In the genomic region with DNA sequence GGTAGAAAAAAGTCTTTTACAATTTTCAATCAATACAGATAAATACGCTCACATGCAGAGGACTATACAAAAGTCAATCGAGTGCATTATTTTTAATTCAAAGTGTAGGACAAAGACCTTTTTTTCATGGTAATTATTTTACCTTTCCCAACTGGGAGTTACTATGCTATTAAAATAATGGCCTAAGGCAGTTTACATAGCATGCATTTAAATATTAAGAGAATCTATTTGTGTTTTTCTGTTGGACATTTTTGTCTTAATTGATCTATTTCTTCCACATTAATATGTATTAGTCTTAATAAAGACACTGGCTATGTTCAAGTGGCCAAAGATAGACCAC, we compare ENCODE assay signal across 30 cellular contexts.
"Had no signal": no experiment of that assay in that cellular context is flagged by ENCODE, and none has a peak within 500 bp of the region (broad histone marks: within the 10 kb centered on the region; RNA-seq: fewer than 3 reads in every experiment).

No MANE protein-coding gene starts in this region.

- DNase-seq: activated CD4-positive, alpha-beta memory T cell treated with anti-CD3 and anti-CD28 coated beads, Interleukin-2, amount 10 ng/mL, durations not matched to agents 7 days and 5 days; activated CD4-positive, alpha-beta T cell treated with anti-CD3 and anti-CD28 coated beads for 1 hour; activated CD4-positive, alpha-beta T cell treated with anti-CD3 and anti-CD28 coated beads for 4 hours; activated CD4-positive, alpha-beta T cell treated with anti-CD3 and anti-CD28 coated beads, Interleukin-2, amount 10 ng/mL, durations not matched to agents 7 days and 5 days; activated CD4-positive, alpha-beta T cell treated with anti-CD3 and anti-CD28 coated beads, Interleukin-2, amount 50 U/mL, for 4 hours; activated CD8-positive, alpha-beta memory T cell treated with anti-CD3 and anti-CD28 coated beads, Interleukin-2, amount 10 ng/mL, durations not matched to agents 7 days and 5 days; activated CD8-positive, alpha-beta memory T cell treated with anti-CD3 and anti-CD28 coated beads, Interleukin-2, amount 50 U/mL, for 4 hours; activated effector memory CD4-positive, alpha-beta T cell treated with anti-CD3 and anti-CD28 coated beads, Interleukin-2, amount 50 U/mL, for 16 hours; activated naive CD4-positive, alpha-beta T cell treated with anti-CD3 and anti-CD28 coated beads for 36 hours; activated T-cell treated with anti-CD3 and anti-CD28 coated beads, Interleukin-2, amount 50 U/mL, for 1 hour; activated T-cell treated with anti-CD3 and anti-CD28 coated beads, Interleukin-2, amount 50 U/mL, for 48 hours; adrenal gland; amygdala; aorta; body of pancreas; caudate nucleus; cortex of kidney; dermis blood vessel endothelial cell; effector CD4-positive, alpha-beta T cell; effector memory CD8-positive, alpha-beta T cell; erythroblast; foreskin keratinocyte; gastrocnemius medialis; glutamatergic neuron; heart left ventricle; T-helper 2 cell had no signal

- H3K36me3 Mint-ChIP-seq: activated CD8-positive, alpha-beta memory T cell treated with anti-CD3 and anti-CD28 coated beads, Interleukin-2, amount 10 ng/mL, durations not matched to agents 7 days and 5 days; activated naive CD4-positive, alpha-beta T cell treated with anti-CD3 and anti-CD28 coated beads, Interleukin-2, amount 50 U/mL, for 24 hours; WTC11 had no signal

- H3K27me3 Mint-ChIP-seq: activated naive CD4-positive, alpha-beta T cell treated with anti-CD3 and anti-CD28 coated beads, Interleukin-2, amount 50 U/mL, for 24 hours had no signal

- H3K27ac Mint-ChIP-seq: activated CD4-positive, alpha-beta memory T cell treated with anti-CD3 and anti-CD28 coated beads, Interleukin-2, amount 10 ng/mL, durations not matched to agents 7 days and 5 days; activated CD4-positive, alpha-beta T cell treated with anti-CD3 and anti-CD28 coated beads, Interleukin-2, amount 10 ng/mL, durations not matched to agents 7 days and 5 days; activated CD8-positive, alpha-beta memory T cell treated with anti-CD3 and anti-CD28 coated beads, Interleukin-2, amount 10 ng/mL, durations not matched to agents 7 days and 5 days; activated T-helper 1 cell treated with anti-CD3 and anti-CD28 coated beads, Interleukin-12 subunit alpha, Interleukin-12 subunit beta, Interleukin-2, Interleukin-4 antibody, amounts not matched to agents 30 ng/mL and 10 ng/mL and 1 ng/mL, durations not matched to agents 14 hours and 24 hours and 36 hours; activated T-helper 2 cell treated with anti-CD3 and anti-CD28 coated beads, Interferon-gamma antibody, Interleukin-2, Interleukin-4, amounts not matched to agents 10 μg/mL and 5 μg/mL and 100 μg/mL, durations not matched to agents 14 hours and 24 hours and 36 hours; effector memory CD8-positive, alpha-beta T cell; WTC11 had no signal

- H3K4me1 Mint-ChIP-seq: activated CD4-positive, alpha-beta memory T cell treated with anti-CD3 and anti-CD28 coated beads, Interleukin-2, amount 10 ng/mL, durations not matched to agents 7 days and 5 days had no signal

- ATAC-seq: activated CD8-positive, alpha-beta memory T cell treated with anti-CD3 and anti-CD28 coated beads, Interleukin-2, amount 10 ng/mL, durations not matched to agents 7 days and 5 days; body of pancreas; effector memory CD8-positive, alpha-beta T cell; foreskin keratinocyte; gastrocnemius medialis; heart left ventricle; WTC11 had no signal

- H3K4me3 Mint-ChIP-seq: activated CD4-positive, alpha-beta memory T cell treated with anti-CD3 and anti-CD28 coated beads, Interleukin-2, amount 10 ng/mL, durations not matched to agents 7 days and 5 days; activated CD4-positive, alpha-beta T cell treated with anti-CD3 and anti-CD28 coated beads, Interleukin-2, amount 10 ng/mL, durations not matched to agents 7 days and 5 days; activated CD8-positive, alpha-beta memory T cell treated with anti-CD3 and anti-CD28 coated beads, Interleukin-2, amount 10 ng/mL, durations not matched to agents 7 days and 5 days; activated T-helper 1 cell treated with anti-CD3 and anti-CD28 coated beads, Interleukin-12 subunit alpha, Interleukin-12 subunit beta, Interleukin-2, Interleukin-4 antibody, amounts not matched to agents 30 ng/mL and 10 ng/mL and 1 ng/mL, durations not matched to agents 14 hours and 24 hours and 36 hours; effector memory CD8-positive, alpha-beta T cell; WTC11 had no signal

- H3K9me3 Mint-ChIP-seq: activated naive CD4-positive, alpha-beta T cell treated with anti-CD3 and anti-CD28 coated beads, Interleukin-2, amount 50 U/mL, for 24 hours; effector memory CD8-positive, alpha-beta T cell had no signal
